Comparison of ENCODE assay signal across 8 cellular contexts in genomic region chr20:11890331-11891080, GRCh38. TPM values are rescaled to one million over a fixed set of nuclear protein-coding genes. Genes with fewer than 3 reads are reported as not detected.
DNase-seq lines count a peak whose midpoint lies in the region; ATAC-seq and TF ChIP-seq lines count a peak whose summit lies in the region.

No MANE protein-coding gene starts in this region.

- H3K36me3 Mint-ChIP-seq in activated CD8-positive, alpha-beta memory T cell treated with anti-CD3 and anti-CD28 coated beads, Interleukin-2, amount 10 ng/mL, durations not matched to agents 7 days and 5 days = peaks cover 2% of the 10 kb centered on the region

- no peak overlapping the region for H3K27ac Mint-ChIP-seq in activated CD8-positive, alpha-beta memory T cell treated with anti-CD3 and anti-CD28 coated beads, Interleukin-2, amount 10 ng/mL, durations not matched to agents 7 days and 5 days

- H3K27ac ChIP-seq in ACC112 (ENCODE audit: low read depth, low read length) (peak overlapping the region; percentile 67), esophagus squamous epithelium (peak overlapping the region; percentile 77 to 94 (median 91))

- H3K4me1 ChIP-seq in ACC112 (ENCODE audit: control insufficient read depth, insufficient read depth, low read length, unreplicated experiment) (peaks cover 11% of the 10 kb centered on the region), esophagus squamous epithelium (peaks cover 3 to 30% (median 5%) of the 10 kb centered on the region in 3 donors)

- peaks cover 37% of the 10 kb centered on the region for H3K79me2 ChIP-seq in ACC112 (ENCODE audit: control insufficient read depth, insufficient read depth, low read length, unreplicated experiment)

- H3K4me1 Mint-ChIP-seq in activated CD8-positive, alpha-beta memory T cell treated with anti-CD3 and anti-CD28 coated beads, Interleukin-2, amount 10 ng/mL, durations not matched to agents 7 days and 5 days = peaks cover 3% of the 10 kb centered on the region

- H3K4me3 ChIP-seq in ACC112 (ENCODE audit: low read depth, low read length) (peak overlapping the region; percentile 84), esophagus squamous epithelium (peak overlapping the region; percentile 75 to 93 (median 90))

- peaks cover 31% of the 10 kb centered on the region for H3K27me3 Mint-ChIP-seq in activated CD8-positive, alpha-beta memory T cell treated with anti-CD3 and anti-CD28 coated beads, Interleukin-2, amount 10 ng/mL, durations not matched to agents 7 days and 5 days

- no peaks in the 10 kb centered on the region for H3K9me3 ChIP-seq in esophagus squamous epithelium

- peaks cover 4% of the 10 kb centered on the region for H3K9me3 Mint-ChIP-seq in activated CD8-positive, alpha-beta memory T cell treated with anti-CD3 and anti-CD28 coated beads, Interleukin-2, amount 10 ng/mL, durations not matched to agents 7 days and 5 days (ENCODE audit: low read depth)

- H3K36me3 ChIP-seq in ACC112 (ENCODE audit: insufficient read depth, low read length) = no peaks in the 10 kb centered on the region
- no peaks in the 10 kb centered on the region for H3K36me3 ChIP-seq in esophagus squamous epithelium

- ATAC-seq in GM18867 (IDR thresholded peaks at IDR 0.05; ENCODE audit: unreplicated experiment) (peak; percentile 50), HG03442 (IDR thresholded peaks at IDR 0.05; ENCODE audit: unreplicated experiment) (peak; percentile 62)
- ATAC-seq in activated CD8-positive, alpha-beta memory T cell treated with anti-CD3 and anti-CD28 coated beads, Interleukin-2, amount 10 ng/mL, durations not matched to agents 7 days and 5 days = peak; percentile 33

- peak overlapping the region; percentile 25 for H3K4me3 Mint-ChIP-seq in activated CD8-positive, alpha-beta memory T cell treated with anti-CD3 and anti-CD28 coated beads, Interleukin-2, amount 10 ng/mL, durations not matched to agents 7 days and 5 days

- CTCF ChIA-PET in activated CD8-positive, alpha-beta memory T cell treated with anti-CD3 and anti-CD28 coated beads, Interleukin-2, amount 10 ng/mL, durations not matched to agents 7 days and 5 days (lab: Charles Lee) = no interaction called here

- DNase-seq in NCI-H524 treated with DMSO at 0.1 percent for 48 hours (lab: John Stamatoyannopoulos, UW) (peak; percentile 80), esophagus squamous epithelium (lab: John Stamatoyannopoulos, UW) (no peak), mucosa of gallbladder (ENCODE audit: low spot score) (peak; percentile 88)
- no peak for DNase-seq in activated CD8-positive, alpha-beta memory T cell treated with anti-CD3 and anti-CD28 coated beads, Interleukin-2, amount 10 ng/mL, durations not matched to agents 7 days and 5 days
- DNase-seq in stimulated activated CD8-positive, alpha-beta memory T cell treated with anti-CD3 and anti-CD28 coated beads, Interleukin-7, amount 100 ng/mL, for 48 hours (ENCODE audit: extremely low read depth in 1 of 2, low read depth in 1 of 2) = peak; percentile 25 to 31

- peak overlapping the region; percentile 89 for H2AFZ ChIP-seq in ACC112 (ENCODE audit: low read length, unreplicated experiment)

- WGBS in esophagus squamous epithelium, 2 donors = 1 to 9% methylated on average over 11 to 19 of the region's 70 CpGs

- no peak for TF ChIP-seq CTCF in esophagus squamous epithelium (IDR thresholded peaks at IDR 0.05)

- peak in 2 of 4 donors; percentile 58 to 76 for TF ChIP-seq POLR2A in esophagus squamous epithelium (IDR thresholded peaks at IDR 0.05)

- intact Hi-C loops in esophagus squamous epithelium (cut with DNase I) = no loop called here

- H3K27me3 ChIP-seq in ACC112 (ENCODE audit: insufficient read depth, low read length) = no peaks in the 10 kb centered on the region
- H3K27me3 ChIP-seq in esophagus squamous epithelium = no peaks in the 10 kb centered on the region

RNA-seq across cellular contexts. Expression of gene BTBD3, which starts 27.2 kb away (rescaled TPM):
- total RNA-seq in activated CD8-positive, alpha-beta memory T cell treated with anti-CD3 and anti-CD28 coated beads, Interleukin-2, amount 10 ng/mL, durations not matched to agents 7 days and 5 days = 1 to 10 TPM in 1 of 2 experiments, under 1 TPM in 1; 0.64 to 1.5 TPM
- total RNA-seq in esophagus squamous epithelium (10 to 100 TPM; 12.4 to 24.0 (median 15.9) TPM), mucosa of gallbladder (33.6 TPM)

Comparison
In these comparisons a context has a peak if more than half of its experiments do, and no peak if none do; other contexts are left out.
1. DNase-seq: peak in NCI-H524 treated with DMSO at 0.1 percent for 48 hours (single experiment), mucosa of gallbladder (single experiment) and stimulated activated CD8-positive, alpha-beta memory T cell treated with anti-CD3 and anti-CD28 coated beads, Interleukin-7, amount 100 ng/mL, for 48 hours (2 of 2); none in activated CD8-positive, alpha-beta memory T cell treated with anti-CD3 and anti-CD28 coated beads, Interleukin-2, amount 10 ng/mL, durations not matched to agents 7 days and 5 days (single experiment) and esophagus squamous epithelium (single experiment).
2. RNA of gene BTBD3, which starts 27.2 kb away (total RNA-seq): 33.6 TPM in mucosa of gallbladder (single experiment) and 12.4 to 24.0 TPM in esophagus squamous epithelium; 0.64 to 1.5 TPM in activated CD8-positive, alpha-beta memory T cell treated with anti-CD3 and anti-CD28 coated beads, Interleukin-2, amount 10 ng/mL, durations not matched to agents 7 days and 5 days; every median in the first group is over 4 times any median in the second.
3. Peak in every context shown above with its lines, with median percentiles within 50 percentile points of each other: ATAC-seq.